In the genomic region with DNA sequence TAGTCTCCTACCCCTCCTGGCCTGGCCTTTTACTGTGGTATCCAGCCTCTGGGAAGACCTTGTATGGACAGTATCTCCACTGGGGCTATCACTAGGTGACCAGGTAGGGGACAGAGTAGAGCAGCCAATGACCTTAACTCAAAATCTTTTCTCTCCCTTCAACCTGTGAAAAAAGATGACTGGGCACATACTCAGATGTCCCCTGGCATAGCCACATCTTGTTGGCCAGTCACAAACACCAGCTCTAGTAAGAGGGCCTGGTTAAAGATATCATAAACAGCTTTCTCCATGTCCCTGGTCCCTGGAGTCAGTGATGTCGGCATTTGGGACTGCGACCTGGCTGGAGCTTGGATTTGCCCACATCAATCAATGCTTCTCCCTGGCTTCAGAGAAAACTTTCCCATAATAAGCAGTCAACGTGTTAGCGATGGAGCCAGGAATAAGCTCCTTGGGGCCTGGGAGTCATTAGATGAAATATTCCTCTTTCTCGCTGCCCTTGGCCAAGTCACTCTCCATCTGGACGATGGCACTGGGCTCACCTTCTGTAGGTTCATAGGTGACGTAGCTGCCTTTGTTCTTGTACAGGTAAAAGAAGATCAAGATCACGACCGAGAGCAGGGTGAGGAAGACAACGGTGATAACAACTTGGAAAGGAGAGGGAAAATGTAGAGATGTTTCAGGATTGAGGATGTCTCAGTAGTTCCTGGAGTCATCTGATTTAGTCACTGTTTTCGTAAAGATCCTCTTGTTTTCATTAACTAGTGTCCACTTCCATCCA, we compare ENCODE assay signal across 10 cellular contexts. TPM values are rescaled to one million over a fixed set of nuclear protein-coding genes. Genes with fewer than 3 reads are reported as not detected.
DNase-seq lines count a peak whose midpoint lies in the region; ATAC-seq and TF ChIP-seq lines count a peak whose summit lies in the region.
"Had no signal": no experiment of that assay in that cellular context is flagged by ENCODE, and none has a peak within 500 bp of the region (broad histone marks: within the 10 kb centered on the region; RNA-seq: fewer than 3 reads in every experiment).

No MANE protein-coding gene starts in this region.

- H3K36me3 ChIP-seq in right atrium auricular region = peaks cover 46% of the 10 kb centered on the region

- H3K27me3 ChIP-seq in right atrium auricular region = no peaks in the 10 kb centered on the region

- H3K4me1 Mint-ChIP-seq in CD14-positive monocyte (peaks cover 77% of the 10 kb centered on the region), HFFc6 (ENCODE audit: low read depth) (peaks cover 55% of the 10 kb centered on the region), natural killer cell (peaks cover 47 to 48% of the 10 kb centered on the region in 2 donors)
- peaks cover 52% of the 10 kb centered on the region for H3K4me1 Mint-ChIP-seq in activated naive CD8-positive, alpha-beta T cell treated with anti-CD3 and anti-CD28 coated beads, Interleukin-2, amount 50 U/mL, for 24 hours

- no peaks in the 10 kb centered on the region for H3K9me3 ChIP-seq in right atrium auricular region
- H3K9me3 ChIP-seq: SK-N-SH had no signal

- H3K4me3 Mint-ChIP-seq in CD14-positive monocyte (peak overlapping the region; percentile 39 to 77), HFFc6 (peak overlapping the region; percentile 23; the same call in 1 of the 2 replicates), natural killer cell (peak overlapping the region; percentile 38)
- H3K4me3 Mint-ChIP-seq in activated naive CD8-positive, alpha-beta T cell treated with anti-CD3 and anti-CD28 coated beads, Interleukin-2, amount 50 U/mL, for 24 hours = peak overlapping the region; percentile 42

- peaks cover 37 to 57% of the 10 kb centered on the region in 2 donors for H3K36me3 Mint-ChIP-seq in CD14-positive monocyte
- peaks cover 46% of the 10 kb centered on the region for H3K36me3 Mint-ChIP-seq in HFFc6 (ENCODE audit: low read depth)
- peaks cover 34% of the 10 kb centered on the region for H3K36me3 Mint-ChIP-seq in activated naive CD8-positive, alpha-beta T cell treated with anti-CD3 and anti-CD28 coated beads, Interleukin-2, amount 50 U/mL, for 24 hours (ENCODE audit: low read depth)
- peaks cover 9% of the 10 kb centered on the region for H3K36me3 Mint-ChIP-seq in natural killer cell

- no peak overlapping the region for H3K4me3 ChIP-seq in right atrium auricular region

- TF ChIP-seq CTCF in CD14-positive monocyte (IDR thresholded peaks at IDR 0.05) (no peak), HFFc6 (IDR thresholded peaks at IDR 0.05) (no peak), natural killer cell (IDR thresholded peaks at IDR 0.05) (no peak), right atrium auricular region (IDR thresholded peaks at IDR 0.05) (no peak)

- intact Hi-C loops in CD14-positive monocyte (cut with micrococcal nuclease) (loop anchor here in 1 of 2 donors (10.0 kb wide), 3 partner anchors 71 to 201 kb away; a partner anchor contains a TSS), natural killer cell (cut with micrococcal nuclease) (no loop called here)

- H3K27ac ChIP-seq in right atrium auricular region = peak overlapping the region in 1 of 2 donors; percentile 37

- peaks cover 0 to 41% of the 10 kb centered on the region in 2 donors for H3K4me1 ChIP-seq in right atrium auricular region

- H3K27ac Mint-ChIP-seq in CD14-positive monocyte (peak overlapping the region; percentile 90 to 98 (median 97)), HFFc6 (peak overlapping the region; percentile 74), natural killer cell (peak overlapping the region; percentile 82 to 89)
- H3K27ac Mint-ChIP-seq in activated naive CD8-positive, alpha-beta T cell treated with anti-CD3 and anti-CD28 coated beads, Interleukin-2, amount 50 U/mL, for 24 hours = peak overlapping the region; percentile 90

- peaks cover 0 to 6% (median 0%) of the 10 kb centered on the region in 7 donors for H3K9me3 Mint-ChIP-seq in CD14-positive monocyte
- H3K9me3 Mint-ChIP-seq in HFFc6 = no peaks in the 10 kb centered on the region
- H3K9me3 Mint-ChIP-seq in activated naive CD8-positive, alpha-beta T cell treated with anti-CD3 and anti-CD28 coated beads, Interleukin-2, amount 50 U/mL, for 24 hours = no peaks in the 10 kb centered on the region
- no peaks in the 10 kb centered on the region for H3K9me3 Mint-ChIP-seq in natural killer cell

- no peak for ATAC-seq in activated naive CD8-positive, alpha-beta T cell treated with anti-CD3 and anti-CD28 coated beads, Interleukin-2, amount 50 U/mL, for 24 hours
- ATAC-seq in natural killer cell (peak in 1 of 3 donors; percentile 22), HG03039 (IDR thresholded peaks at IDR 0.05; ENCODE audit: unreplicated experiment) (no peak)

- H3K27me3 Mint-ChIP-seq in CD14-positive monocyte (ENCODE audit: low read depth in 3 of 3) = peaks cover 0 to 2% (median 0%) of the 10 kb centered on the region in 3 donors
- H3K27me3 Mint-ChIP-seq in HFFc6 (ENCODE audit: insufficient read depth) = no peaks in the 10 kb centered on the region; the same call in 1 of the 2 replicates
- no peaks in the 10 kb centered on the region for H3K27me3 Mint-ChIP-seq in activated naive CD8-positive, alpha-beta T cell treated with anti-CD3 and anti-CD28 coated beads, Interleukin-2, amount 50 U/mL, for 24 hours
- H3K27me3 Mint-ChIP-seq in natural killer cell (ENCODE audit: low read depth in 2 of 2) = no peaks in the 10 kb centered on the region

- no peak for DNase-seq in CD14-positive monocyte (ENCODE audit: low spot score)
- no peak for DNase-seq in HFFc6
- DNase-seq in activated naive CD8-positive, alpha-beta T cell treated with anti-CD3 and anti-CD28 coated beads, Interleukin-2, amount 50 U/mL, for 24 hours = no peak
- DNase-seq in natural killer cell = no peak
- DNase-seq in stimulated activated CD4-positive, alpha-beta T cell treated with anti-CD3 and anti-CD28 coated beads, Interleukin-1b, Interleukin-23, amount 100 ng/mL, for 48 hours = no peak
- no peak for DNase-seq in COLO668 (lab: John Stamatoyannopoulos, UW; ENCODE audit: unreplicated experiment)
- DNase-seq in right atrium auricular region (ENCODE audit: low spot score) = no peak
- DNase-seq: NCI-H524 treated with DMSO at 0.1 percent for 48 hours had no signal

RNA-seq across cellular contexts. Expression of a gene that starts 7.0 kb away (rescaled TPM):
- polyA plus RNA-seq in CD14-positive monocyte = 1,000 to 10,000 TPM; 1,697 to 2,004 TPM
- 100 to 1,000 TPM in 4 of 6 experiments, 10 to 100 TPM in 2; 84.7 to 137 (median 117) TPM for total RNA-seq in HFFc6 (2021; fragmentation: NEBNext Ultra II Directional; extraction: Animal tissue kit (Norgen Biotek cat#: 25700))
- total RNA-seq in natural killer cell = 100 to 1,000 TPM; 316 to 350 (median 325) TPM
- 100 to 1,000 TPM; 193 to 309 TPM for total RNA-seq in right atrium auricular region

RNA-seq across cellular contexts. Expression of a gene that starts 24.6 kb away (rescaled TPM):
- 1 to 10 TPM; 3.0 to 6.6 TPM for polyA plus RNA-seq in CD14-positive monocyte
- total RNA-seq in HFFc6 (2021; fragmentation: NEBNext Ultra II Directional; extraction: Animal tissue kit (Norgen Biotek cat#: 25700)) = 10 to 100 TPM; 30.0 to 43.5 (median 32.5) TPM
- total RNA-seq in natural killer cell (10 to 100 TPM in 2 of 3 donors, 1 to 10 TPM in 1; 6.5 to 26.2 (median 19.0) TPM), right atrium auricular region (1 to 10 TPM; 2.3 to 3.8 TPM)

RNA-seq across cellular contexts. Expression of a gene that starts 27.8 kb away (rescaled TPM):
- under 1 TPM in 1 of 2 donors, not detected in 1; 0.65 TPM for polyA plus RNA-seq in CD14-positive monocyte
- 1 to 10 TPM; 3.6 to 5.8 (median 4.2) TPM for total RNA-seq in HFFc6 (2021; fragmentation: NEBNext Ultra II Directional; extraction: Animal tissue kit (Norgen Biotek cat#: 25700))
- total RNA-seq in natural killer cell (1 to 10 TPM; 5.7 to 6.6 (median 6.0) TPM), right atrium auricular region (1 to 10 TPM; 3.0 to 6.0 TPM)
